1 cellular context compared by ENCODE assay signal in genomic region chr5:54671111-54671531, GRCh38.
TF ChIP-seq lines count a peak whose summit lies in the region.

No MANE protein-coding gene starts in this region.

TF ChIP-seq in GM23338, 12 proteins besides CTCF, POLR2A, EP300 and RAD21 (continued from another document):
- TF ChIP-seq ZNF462 (CRISPR knock-in tag; IDR thresholded peaks at IDR 0.05) (no peak), ZNF331 (CRISPR knock-in tag; IDR thresholded peaks at IDR 0.05; ENCODE audit: low read depth) (no peak), REST (IDR thresholded peaks at IDR 0.05; ENCODE audit: unreplicated experiment) (no peak), JUNB (IDR thresholded peaks at IDR 0.05; ENCODE audit: unreplicated experiment) (no peak), EZH2 (IDR thresholded peaks at IDR 0.05; ENCODE audit: low read depth, unreplicated experiment) (no peak), CREB1 (CRISPR knock-in tag; IDR thresholded peaks at IDR 0.05; ENCODE audit: low read depth) (no peak)
